Comparison of ENCODE assay signal across 21 cellular contexts in the genomic region with DNA sequence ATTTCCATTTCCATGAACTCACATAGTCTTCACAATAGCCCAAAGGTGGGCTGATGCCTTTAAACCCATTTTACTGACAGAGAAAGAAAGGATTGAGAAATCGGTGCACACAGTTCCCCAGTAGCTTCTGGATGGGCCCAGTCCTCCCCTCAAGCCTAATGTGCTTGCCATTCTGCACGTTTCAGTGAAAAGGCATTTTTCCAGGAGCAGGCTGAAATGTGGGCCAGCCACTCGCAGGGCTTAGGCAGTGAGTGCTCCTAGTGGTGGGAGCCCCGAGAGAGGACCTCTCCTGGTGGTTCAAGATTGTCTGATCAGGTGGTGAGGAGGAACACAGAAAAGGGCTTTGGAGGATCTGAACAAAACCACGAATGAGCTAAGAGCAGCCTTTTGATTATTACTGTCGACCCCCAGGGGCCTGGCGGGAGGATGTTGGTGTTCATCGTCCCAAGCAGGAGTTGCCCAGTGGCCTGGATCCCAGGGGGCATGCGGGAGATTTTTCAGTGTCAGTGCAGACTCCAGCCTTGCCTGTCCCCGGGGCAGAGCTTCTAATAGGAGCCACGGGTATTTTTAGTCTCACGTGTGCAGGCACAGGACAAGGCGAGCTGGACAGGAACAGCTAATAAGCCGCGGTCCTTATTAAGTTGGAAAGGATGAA. TPM values are rescaled to one million over a fixed set of nuclear protein-coding genes. Genes with fewer than 3 reads are reported as not detected.
"Had no signal": no experiment of that assay in that cellular context is flagged by ENCODE, and none has a peak within 500 bp of the region (broad histone marks: within the 10 kb centered on the region; RNA-seq: fewer than 3 reads in every experiment).

No MANE protein-coding gene starts in this region.

- H3K27ac ChIP-seq: dorsolateral prefrontal cortex, esophagus muscularis mucosa, neural progenitor cell, upper lobe of left lung had no signal

- H3K4me3 ChIP-seq: dorsolateral prefrontal cortex, esophagus muscularis mucosa, lung, neural progenitor cell, upper lobe of left lung had no signal

- H3K9me3 Mint-ChIP-seq: activated CD4-positive, alpha-beta memory T cell treated with anti-CD3 and anti-CD28 coated beads for 36 hours; activated naive CD4-positive, alpha-beta T cell treated with anti-CD3 and anti-CD28 coated beads, Interleukin-2, amount 50 U/mL, for 24 hours; activated T-helper 1 cell treated with anti-CD3 and anti-CD28 coated beads, Interleukin-12 subunit alpha, Interleukin-12 subunit beta, Interleukin-2, Interleukin-4 antibody, amounts not matched to agents 30 ng/mL and 10 ng/mL and 1 ng/mL, durations not matched to agents 14 hours and 24 hours and 36 hours; brain; neural progenitor cell; T-helper 1 cell treated with Interleukin-12 subunit alpha and Interleukin-12 subunit beta and Interleukin-4 antibody, amounts not matched to agents 30 μg/mL and 1 μg/mL, for 36 hours had no signal

- H3K27ac Mint-ChIP-seq: activated B cell treated with CpG ODN at 0.5 μM for 24 hours; activated CD4-positive, alpha-beta memory T cell treated with anti-CD3 and anti-CD28 coated beads for 36 hours; activated naive CD4-positive, alpha-beta T cell treated with anti-CD3 and anti-CD28 coated beads, Interleukin-2, amount 50 U/mL, for 24 hours; activated T-helper 1 cell treated with anti-CD3 and anti-CD28 coated beads, Interleukin-12 subunit alpha, Interleukin-12 subunit beta, Interleukin-2, Interleukin-4 antibody, amounts not matched to agents 30 ng/mL and 10 ng/mL and 1 ng/mL, durations not matched to agents 14 hours and 24 hours and 36 hours; effector memory CD8-positive, alpha-beta T cell; naive thymus-derived CD8-positive, alpha-beta T cell; T-helper 1 cell treated with Interleukin-12 subunit alpha and Interleukin-12 subunit beta and Interleukin-4 antibody, amounts not matched to agents 30 μg/mL and 1 μg/mL, for 36 hours had no signal

- H3K36me3 ChIP-seq: esophagus muscularis mucosa, neural progenitor cell, upper lobe of left lung had no signal

- H3K27me3 Mint-ChIP-seq: activated B cell treated with CpG ODN at 0.5 μM for 24 hours had no signal

- H3K4me1 ChIP-seq: neural progenitor cell, upper lobe of left lung had no signal

- DNase-seq: activated B cell treated with CpG ODN at 0.5 μM for 24 hours; activated CD4-positive, alpha-beta memory T cell treated with anti-CD3 and anti-CD28 coated beads for 36 hours; activated CD4-positive, alpha-beta T cell treated with anti-CD3 and anti-CD28 coated beads for 4 hours; activated gamma-delta T cell; anterior cingulate cortex; central memory CD4-positive, alpha-beta T cell; effector memory CD8-positive, alpha-beta T cell; naive thymus-derived CD8-positive, alpha-beta T cell; stimulated activated CD4-positive, alpha-beta T cell treated with anti-CD3 and anti-CD28 coated beads, Interleukin-4, amount 100 ng/mL, for 24 hours; stimulated activated naive CD4-positive, alpha-beta T cell treated with Interleukin-2 at 50 U/mL for 16 hours; T1000; upper lobe of left lung had no signal

- H3K27me3 ChIP-seq: dorsolateral prefrontal cortex, esophagus muscularis mucosa, upper lobe of left lung had no signal

- ATAC-seq: effector memory CD8-positive, alpha-beta T cell; naive thymus-derived CD8-positive, alpha-beta T cell had no signal

- H3K9me3 ChIP-seq: esophagus muscularis mucosa, upper lobe of left lung had no signal

- H3K4me1 Mint-ChIP-seq: activated B cell treated with CpG ODN at 0.5 μM for 24 hours; activated naive CD4-positive, alpha-beta T cell treated with anti-CD3 and anti-CD28 coated beads, Interleukin-2, amount 50 U/mL, for 24 hours; naive thymus-derived CD8-positive, alpha-beta T cell had no signal

- H3K9ac ChIP-seq: neural progenitor cell had no signal

- H3K36me3 Mint-ChIP-seq: activated CD4-positive, alpha-beta memory T cell treated with anti-CD3 and anti-CD28 coated beads for 36 hours; activated naive CD4-positive, alpha-beta T cell treated with anti-CD3 and anti-CD28 coated beads, Interleukin-2, amount 50 U/mL, for 24 hours; brain; neural progenitor cell had no signal

- H3K4me3 Mint-ChIP-seq: activated B cell treated with CpG ODN at 0.5 μM for 24 hours; activated CD4-positive, alpha-beta memory T cell treated with anti-CD3 and anti-CD28 coated beads for 36 hours; activated naive CD4-positive, alpha-beta T cell treated with anti-CD3 and anti-CD28 coated beads, Interleukin-2, amount 50 U/mL, for 24 hours; activated T-helper 1 cell treated with anti-CD3 and anti-CD28 coated beads, Interleukin-12 subunit alpha, Interleukin-12 subunit beta, Interleukin-2, Interleukin-4 antibody, amounts not matched to agents 30 ng/mL and 10 ng/mL and 1 ng/mL, durations not matched to agents 14 hours and 24 hours and 36 hours; brain; effector memory CD8-positive, alpha-beta T cell; naive thymus-derived CD8-positive, alpha-beta T cell; neural progenitor cell; T-helper 1 cell treated with Interleukin-12 subunit alpha and Interleukin-12 subunit beta and Interleukin-4 antibody, amounts not matched to agents 30 μg/mL and 1 μg/mL, for 36 hours had no signal

RNA-seq across cellular contexts. Expression of a gene that starts 8.7 kb away (rescaled TPM):
- total RNA-seq: activated B cell treated with CpG ODN at 0.5 μM for 24 hours; activated CD4-positive, alpha-beta memory T cell treated with anti-CD3 and anti-CD28 coated beads for 36 hours; activated T-helper 1 cell treated with anti-CD3 and anti-CD28 coated beads, Interleukin-12 subunit alpha, Interleukin-12 subunit beta, Interleukin-2, Interleukin-4 antibody, amounts not matched to agents 30 ng/mL and 10 ng/mL and 1 ng/mL, durations not matched to agents 14 hours and 24 hours and 36 hours; naive thymus-derived CD8-positive, alpha-beta T cell; subcutaneous adipose tissue had no signal
